ENCODE assay signal across 8 cellular contexts in genomic region chr3:195442573-195443390, GRCh38. TPM values are rescaled to one million over a fixed set of nuclear protein-coding genes. Genes with fewer than 3 reads are reported as not detected.
A peak's percentile ranks its signal among the peaks of the same experiment; 100 is the strongest.
DNase-seq lines count a peak whose midpoint lies in the region; ATAC-seq, FAIRE-seq and TF ChIP-seq lines count a peak whose summit lies in the region.

Gene ACAP2, minus strand, starts transcription at chr3:195443020. Its CDS starts 173 bp downstream, at chr3:195442847.

- peak within 1 kb of the TSS; percentile 98 for H3K4me3 ChIP-seq in psoas muscle

- WGBS in psoas muscle, 3 donors, result 0% methylated on average over 68 to 106 of the region's 106 CpGs

- peak within 1 kb of the TSS; percentile 89 for H3K27ac ChIP-seq in angular gyrus (ENCODE audit: low read depth, low read length)
- H3K27ac ChIP-seq in psoas muscle, result peak within 1 kb of the TSS; percentile 97

- FAIRE-seq in urothelium cell line (lab: Jason Lieb, UNC), result peak; percentile 9

- H3K36me3 ChIP-seq in psoas muscle (ENCODE audit: insufficient read depth in 1 of 2, low read depth in 1 of 2), result no peaks in the 10 kb centered on the region

- ATAC-seq in GM18498 (IDR thresholded peaks at IDR 0.05; ENCODE audit: unreplicated experiment), result peak; percentile 96
- peak; percentile 89 for ATAC-seq in HG02938 (IDR thresholded peaks at IDR 0.05; ENCODE audit: unreplicated experiment)
- peak; percentile 97 for ATAC-seq in left ventricle myocardium superior
- peak; percentile 96 to 98 (median 98) for ATAC-seq in psoas muscle

- intact Hi-C loops in left ventricle myocardium superior (cut with micrococcal nuclease), result no loop called here
- intact Hi-C loops in psoas muscle (cut with DNase I), result loop anchor here in 1 of 2 donors (2.0 to 5.0 kb wide), 3 partner anchors 50 to 172 kb away; partner anchors contain the start of gene XXYLT1

- TF ChIP-seq CTCF in psoas muscle (IDR thresholded peaks at IDR 0.05), result no peak

- H3K27me3 ChIP-seq in psoas muscle (ENCODE audit: insufficient read depth in 3 of 3, low read length in 2 of 3), result no peaks in the 10 kb centered on the region

- DNase-seq in NCI-H187 (lab: John Stamatoyannopoulos, UW), result peak; percentile 94 to 99
- peak; percentile 98 to 100 (median 98) for DNase-seq in T-helper 2 cell
- DNase-seq in left ventricle myocardium superior, result peak; percentile 100
- peak; percentile 100 for DNase-seq in psoas muscle
- DNase-seq in urothelium cell line (ENCODE audit: low spot score), result peak; percentile 99

- no peaks in the 10 kb centered on the region for H3K9me3 ChIP-seq in psoas muscle

- H3K4me1 ChIP-seq in psoas muscle, result peaks cover 18% of the 10 kb centered on the region

RNA-seq across cellular contexts. Expression of gene ACAP2, which starts in this region (rescaled TPM):
- total RNA-seq in left ventricle myocardium superior, result 15.6 TPM
- total RNA-seq in psoas muscle, result 10 to 100 TPM; 10.2 to 12.5 (median 11.2) TPM
- 1 to 10 TPM; 3.2 to 8.9 (median 7.0) TPM for polyA plus RNA-seq in psoas muscle

Comparison
In these comparisons a context has a peak if more than half of its experiments do, and no peak if none do; other contexts are left out.
1. Peak in every context shown above with its lines: DNase-seq, ATAC-seq, H3K4me3 ChIP-seq and H3K27ac ChIP-seq.